ENCODE assay signal across 19 cellular contexts in the genomic region with DNA sequence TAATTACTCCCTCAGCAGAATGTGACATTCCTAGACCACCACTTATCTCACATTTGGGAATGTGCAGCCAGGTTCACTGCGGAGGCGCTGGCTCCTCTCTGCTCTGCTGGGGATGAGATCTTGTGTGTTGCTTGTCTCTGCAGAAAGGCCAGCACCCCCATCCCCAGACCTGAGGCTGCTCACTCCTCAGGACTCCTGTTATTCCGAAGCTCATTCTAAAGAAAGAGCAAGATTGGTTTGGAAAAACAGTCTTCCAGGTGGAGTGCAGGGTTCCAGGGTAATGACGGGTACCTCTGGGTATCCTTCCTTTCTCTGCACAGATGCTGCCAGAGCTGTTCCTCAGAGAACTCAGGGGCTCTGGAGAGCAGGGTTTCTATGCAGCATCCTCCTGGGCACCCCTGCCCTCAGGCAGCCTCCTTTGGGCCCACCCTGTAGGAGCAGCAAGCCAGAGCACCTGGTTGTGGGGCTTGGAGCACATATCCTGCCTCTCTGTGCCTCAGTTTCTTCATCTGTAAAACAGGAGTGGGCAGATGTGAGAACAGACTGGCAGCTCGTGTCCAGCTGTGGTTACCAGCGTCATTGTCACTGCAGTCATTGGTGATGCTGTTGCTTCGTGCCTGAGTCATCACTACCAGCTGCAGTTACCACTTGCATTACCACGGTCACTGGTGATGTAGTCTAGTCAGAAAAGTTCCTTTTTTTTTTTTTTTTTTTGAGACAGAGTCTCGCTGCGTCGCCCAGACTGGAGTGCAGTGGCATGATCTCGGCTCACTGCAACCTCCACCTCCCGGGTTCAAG. TPM values are rescaled to one million over a fixed set of nuclear protein-coding genes. Genes with fewer than 3 reads are reported as not detected.
DNase-seq lines count a peak whose midpoint lies in the region; ATAC-seq lines count a peak whose summit lies in the region.
"Had no signal": no experiment of that assay in that cellular context is flagged by ENCODE, and none has a peak within 500 bp of the region (broad histone marks: within the 10 kb centered on the region; RNA-seq: fewer than 3 reads in every experiment).

No MANE protein-coding gene starts in this region.

- H3K4me3 Mint-ChIP-seq in T-helper 17 cell: no peak overlapping the region
- H3K4me3 Mint-ChIP-seq: CD8-positive, alpha-beta T cell; stimulated activated naive CD8-positive, alpha-beta T cell treated with anti-CD3 and anti-CD28 coated beads, Interleukin-15, Interleukin-2, amounts not matched to agents 100 ng/mL and 50 ng/mL, for 24 hours had no signal

- peaks cover 4% of the 10 kb centered on the region for H3K27me3 Mint-ChIP-seq in T-helper 17 cell
- H3K27me3 Mint-ChIP-seq: stimulated activated naive CD8-positive, alpha-beta T cell treated with anti-CD3 and anti-CD28 coated beads, Interleukin-15, Interleukin-2, amounts not matched to agents 100 ng/mL and 50 ng/mL, for 24 hours had no signal

- peaks cover 6% of the 10 kb centered on the region for H3K4me1 Mint-ChIP-seq in T-helper 17 cell

- DNase-seq in AG08395 (ENCODE audit: low spot score) (peak; percentile 49), T-helper 17 cell (no peak), islet precursor cell (peak; percentile 82), HuH-7.5 (ENCODE audit: low spot score) (no peak), KBM-7 (no peak)
- DNase-seq: CD8-positive, alpha-beta T cell; DND-41; NCI-H187 treated with DMSO at 0.1 percent for 48 hours; NCI-H446 treated with DMSO at 0.1 percent for 48 hours had no signal

- in situ Hi-C loops in KBM-7 (cut with MboI; ENCODE audit: low pct_unique_long_range_greater_than_20kb, low sequenced_read_pairs): loop anchor here (10.0 kb wide), 1 partner anchor 156 kb away; no protein-coding TSS in a partner anchor

- H3K36me3 Mint-ChIP-seq in T-helper 17 cell (ENCODE audit: low read depth): no peaks in the 10 kb centered on the region
- H3K36me3 Mint-ChIP-seq: CD8-positive, alpha-beta T cell had no signal

- peak; percentile 53 for ATAC-seq in GM18520 (IDR thresholded peaks at IDR 0.05; ENCODE audit: unreplicated experiment)
- no peak for ATAC-seq in T-helper 17 cell
- ATAC-seq in GM21619 (IDR thresholded peaks at IDR 0.05; ENCODE audit: unreplicated experiment): no peak
- no peak for ATAC-seq in GM19324 (IDR thresholded peaks at IDR 0.05; ENCODE audit: low FRiP score, unreplicated experiment)
- ATAC-seq: CD8-positive, alpha-beta T cell; gastroesophageal sphincter; left lobe of liver had no signal

- no peaks in the 10 kb centered on the region for H3K9me3 ChIP-seq in T-helper 17 cell (ENCODE audit: control insufficient read depth, low read length, poor library complexity, severe bottlenecking)
- H3K9me3 ChIP-seq: gastroesophageal sphincter had no signal

- peak overlapping the region; percentile 85 for H3K27ac Mint-ChIP-seq in T-helper 17 cell
- H3K27ac Mint-ChIP-seq: CD8-positive, alpha-beta T cell had no signal

RNA-seq across cellular contexts. Expression of gene RSPH14, which starts 20.6 kb away (rescaled TPM):
- 1 to 10 TPM; 1.1 to 1.4 TPM for total RNA-seq in T-helper 17 cell
- total RNA-seq: A673; activated CD8-positive, alpha-beta memory T cell treated with anti-CD3 and anti-CD28 coated beads for 36 hours; bronchial epithelial cell; HT1080 had no signal

RNA-seq across cellular contexts. Expression of gene RAB36, which starts 24.1 kb away (rescaled TPM):
- total RNA-seq in T-helper 17 cell: 1 to 10 TPM; 1.1 to 2.4 TPM

RNA-seq across cellular contexts. Expression of gene GNAZ, which starts 50.9 kb away (rescaled TPM):
- total RNA-seq in T-helper 17 cell: 10 to 100 TPM in 1 of 2 donors, 1 to 10 TPM in 1; 1.4 to 44.1 TPM
- total RNA-seq: CD8-positive, alpha-beta T cell had no signal

RNA-seq across cellular contexts. Expression of gene BCR, which starts 59.1 kb away (rescaled TPM):
- 10 to 100 TPM; 91.8 to 93.2 TPM for total RNA-seq in T-helper 17 cell

Comparison
In these comparisons a context has a peak if more than half of its experiments do, and no peak if none do; other contexts are left out.
1. DNase-seq: peak in AG08395 (single experiment) and islet precursor cell (single experiment); none in T-helper 17 cell (0 of 3), HuH-7.5 (single experiment) and KBM-7 (single experiment).